2 cellular contexts compared by ENCODE assay signal in genomic region chr14:65853407-65853955, GRCh38.
TF ChIP-seq lines count a peak whose summit lies in the region.

No MANE protein-coding gene starts in this region.

TF ChIP-seq in HEK293, 187 proteins besides CTCF, POLR2A, EP300 and RAD21 (continued from another document):
- TF ChIP-seq GLIS1 (tag by site-specific recombination; IDR thresholded peaks at IDR 0.05) (peak; percentile 24; the same call in 1 of the 2 replicates), ZNF140 (tag by site-specific recombination; IDR thresholded peaks at IDR 0.05) (no peak)

TF ChIP-seq in K562, 482 proteins besides CTCF, POLR2A, EP300 and RAD21 (continued from another document):
- TF ChIP-seq, protein P1, sequence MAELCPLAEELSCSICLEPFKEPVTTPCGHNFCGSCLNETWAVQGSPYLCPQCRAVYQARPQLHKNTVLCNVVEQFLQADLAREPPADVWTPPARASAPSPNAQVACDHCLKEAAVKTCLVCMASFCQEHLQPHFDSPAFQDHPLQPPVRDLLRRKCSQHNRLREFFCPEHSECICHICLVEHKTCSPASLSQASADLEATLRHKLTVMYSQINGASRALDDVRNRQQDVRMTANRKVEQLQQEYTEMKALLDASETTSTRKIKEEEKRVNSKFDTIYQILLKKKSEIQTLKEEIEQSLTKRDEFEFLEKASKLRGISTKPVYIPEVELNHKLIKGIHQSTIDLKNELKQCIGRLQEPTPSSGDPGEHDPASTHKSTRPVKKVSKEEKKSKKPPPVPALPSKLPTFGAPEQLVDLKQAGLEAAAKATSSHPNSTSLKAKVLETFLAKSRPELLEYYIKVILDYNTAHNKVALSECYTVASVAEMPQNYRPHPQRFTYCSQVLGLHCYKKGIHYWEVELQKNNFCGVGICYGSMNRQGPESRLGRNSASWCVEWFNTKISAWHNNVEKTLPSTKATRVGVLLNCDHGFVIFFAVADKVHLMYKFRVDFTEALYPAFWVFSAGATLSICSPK (IDR thresholded peaks at IDR 0.05; ENCODE audit: borderline replicate concordance) = no peak
- TF ChIP-seq CEBPB (tag; IDR thresholded peaks at IDR 0.05) (peak; percentile 82), CEBPG (CRISPR knock-in tag; IDR thresholded peaks at IDR 0.05) (peak; percentile 61), CEBPG (tag; conservative IDR thresholded peaks at IDR 0.05 in 1 of 2, IDR thresholded peaks at IDR 0.05 in 1 of 2) (peak; percentile 66 to 69), PHF8 (IDR thresholded peaks at IDR 0.05; ENCODE audit: borderline replicate concordance, low read length) (no peak), JUND (IDR thresholded peaks at IDR 0.05; ENCODE audit: borderline replicate concordance, low read depth, low read length) (peak; percentile 31; the same call in 1 of the 2 replicates), JUND (tag; IDR thresholded peaks at IDR 0.05; ENCODE audit: borderline replicate concordance, low read depth, low read length) (peak; percentile 62; the same call in 2 of the 3 replicates), NR2C2 (CRISPR knock-in tag; IDR thresholded peaks at IDR 0.05) (no peak), NR2C2 (tag; IDR thresholded peaks at IDR 0.05) (0 out of 2 replicates have a peak, but pooled peaks have one; percentile 13), CREB1 (IDR thresholded peaks at IDR 0.05) (0 out of 2 replicates have a peak, but pooled peaks have one; percentile 27), CREB1 (CRISPR knock-in tag; IDR thresholded peaks at IDR 0.05) (peak; percentile 75), ATF7 (IDR thresholded peaks at IDR 0.05) (peak; percentile 65; the same call in 1 of the 2 replicates), ZNF408 (CRISPR knock-in tag; IDR thresholded peaks at IDR 0.05; ENCODE audit: low read depth) (no peak), ATF1 (CRISPR knock-in tag; IDR thresholded peaks at IDR 0.05) (no peak), ATF1 (tag; IDR thresholded peaks at IDR 0.05) (peak; percentile 76), SIN3A (IDR thresholded peaks at IDR 0.05; ENCODE audit: borderline replicate concordance in 2 of 2, control insufficient read depth in 1 of 2, low read depth in 2 of 2, low read length in 2 of 2) (no peak), CREM (IDR thresholded peaks at IDR 0.05; ENCODE audit: low read depth) (peak; percentile 71)
TF ChIP-seq in K562: peak in this region for 10.
